In genomic region chr10:28120795-28121194, GRCh38 we compare ENCODE assay signal across 17 cellular contexts.
A peak's percentile ranks its signal among the peaks of the same experiment; 100 is the strongest.
DNase-seq lines count a peak whose midpoint lies in the region; ATAC-seq, FAIRE-seq and TF ChIP-seq lines count a peak whose summit lies in the region.
"Had no signal": no experiment of that assay in that cellular context is flagged by ENCODE, and none has a peak within 500 bp of the region (broad histone marks: within the 10 kb centered on the region; RNA-seq: fewer than 3 reads in every experiment).

No MANE protein-coding gene starts in this region.

- H3K9me3 ChIP-seq in esophagus muscularis mucosa = no peaks in the 10 kb centered on the region
- no peaks in the 10 kb centered on the region for H3K9me3 ChIP-seq in ovary

- H3K4me3 ChIP-seq in esophagus muscularis mucosa = no peak overlapping the region
- no peak overlapping the region for H3K4me3 ChIP-seq in ovary

- CTCF ChIA-PET in activated CD8-positive, alpha-beta T cell treated with anti-CD3 and anti-CD28 coated beads for 36 hours (lab: Charles Lee) = no interaction called here
- CTCF ChIA-PET in activated CD8-positive, alpha-beta T cell treated with anti-CD3 and anti-CD28 coated beads, Interleukin-2, amount 10 ng/mL, durations not matched to agents 7 days and 5 days (lab: Charles Lee) = no interaction called here
- CTCF ChIA-PET in activated CD8-positive, alpha-beta memory T cell treated with anti-CD3 and anti-CD28 coated beads, Interleukin-2, amount 10 ng/mL, durations not matched to agents 7 days and 5 days (lab: Charles Lee) = no interaction called here

- ATAC-seq in activated CD8-positive, alpha-beta T cell treated with anti-CD3 and anti-CD28 coated beads for 36 hours = no peak
- no peak for ATAC-seq in activated CD8-positive, alpha-beta T cell treated with anti-CD3 and anti-CD28 coated beads, Interleukin-2, amount 10 ng/mL, durations not matched to agents 7 days and 5 days
- ATAC-seq in activated CD8-positive, alpha-beta memory T cell treated with anti-CD3 and anti-CD28 coated beads, Interleukin-2, amount 10 ng/mL, durations not matched to agents 7 days and 5 days = no peak

- DNase-seq in activated CD8-positive, alpha-beta T cell treated with anti-CD3 and anti-CD28 coated beads for 36 hours = no peak
- no peak for DNase-seq in activated CD8-positive, alpha-beta T cell treated with anti-CD3 and anti-CD28 coated beads, Interleukin-2, amount 10 ng/mL, durations not matched to agents 7 days and 5 days
- DNase-seq in RCC 7860 (ENCODE audit: low spot score) = peak; percentile 18
- no peak for DNase-seq in esophagus muscularis mucosa (ENCODE audit: extremely low spot score)
- DNase-seq in nephron progenitor cell = no peak
- DNase-seq in activated CD8-positive, alpha-beta memory T cell treated with anti-CD3 and anti-CD28 coated beads, Interleukin-2, amount 10 ng/mL, durations not matched to agents 7 days and 5 days = no peak
- no peak for DNase-seq in stimulated activated naive CD4-positive, alpha-beta T cell treated with Interleukin-2 at 50 U/mL for 16 hours (lab: John Stamatoyannopoulos, UW)
- no peak for DNase-seq in ovary
- DNase-seq: COR-L47; DMS53; HCEC 1CT; NCI-H1436; NCI-H2081; NCI-H526; NK-92 treated with Interleukin-12 subunit alpha and Interleukin-12 subunit beta, amount 100 ng/mL, for 24 hours had no signal

- H3K4me1 ChIP-seq in esophagus muscularis mucosa (peaks cover 0 to 44% (median 40%) of the 10 kb centered on the region in 4 donors), ovary (ENCODE audit: insufficient read depth) (peaks cover 2% of the 10 kb centered on the region)

- H3K36me3 Mint-ChIP-seq in activated CD8-positive, alpha-beta T cell treated with anti-CD3 and anti-CD28 coated beads for 36 hours (ENCODE audit: low read depth) = peaks cover 16% of the 10 kb centered on the region
- H3K36me3 Mint-ChIP-seq in activated CD8-positive, alpha-beta T cell treated with anti-CD3 and anti-CD28 coated beads, Interleukin-2, amount 10 ng/mL, durations not matched to agents 7 days and 5 days (ENCODE audit: low read depth) = peaks cover 29% of the 10 kb centered on the region
- H3K36me3 Mint-ChIP-seq in nephron progenitor cell (ENCODE audit: low read depth) = no peaks in the 10 kb centered on the region
- peaks cover 1% of the 10 kb centered on the region for H3K36me3 Mint-ChIP-seq in activated CD8-positive, alpha-beta memory T cell treated with anti-CD3 and anti-CD28 coated beads, Interleukin-2, amount 10 ng/mL, durations not matched to agents 7 days and 5 days

- intact Hi-C loops in activated CD8-positive, alpha-beta T cell treated with anti-CD3 and anti-CD28 coated beads for 36 hours (cut with micrococcal nuclease) = no loop called here
- intact Hi-C loops in esophagus muscularis mucosa (cut with DNase I) (no loop called here), ovary (cut with DNase I) (no loop called here)

- TF ChIP-seq CTCF in activated CD8-positive, alpha-beta T cell treated with anti-CD3 and anti-CD28 coated beads for 36 hours (IDR thresholded peaks at IDR 0.05) = no peak
- TF ChIP-seq CTCF in esophagus muscularis mucosa (IDR thresholded peaks at IDR 0.05) (no peak), nephron progenitor cell (IDR thresholded peaks at IDR 0.05) (no peak), ovary (IDR thresholded peaks at IDR 0.05) (no peak)

- POLR2A ChIA-PET in activated CD8-positive, alpha-beta T cell treated with anti-CD3 and anti-CD28 coated beads for 36 hours (lab: Charles Lee) = no interaction called here
- POLR2A ChIA-PET in activated CD8-positive, alpha-beta T cell treated with anti-CD3 and anti-CD28 coated beads, Interleukin-2, amount 10 ng/mL, durations not matched to agents 7 days and 5 days (lab: Charles Lee) = interaction anchor here (0.5 kb wide), 1 partner anchor 42 kb away, joined by 3 read pairs; no protein-coding TSS in a partner anchor

- H3K27ac ChIP-seq in esophagus muscularis mucosa (replicated peaks in 1 of 4) (peak overlapping the region; percentile 22 to 69 (median 64)), ovary (no peak overlapping the region)
- H3K27ac ChIP-seq: 22Rv1 had no signal

- H3K4me1 Mint-ChIP-seq in activated CD8-positive, alpha-beta T cell treated with anti-CD3 and anti-CD28 coated beads for 36 hours (ENCODE audit: low read depth) = peaks cover 27% of the 10 kb centered on the region
- H3K4me1 Mint-ChIP-seq in activated CD8-positive, alpha-beta T cell treated with anti-CD3 and anti-CD28 coated beads, Interleukin-2, amount 10 ng/mL, durations not matched to agents 7 days and 5 days (ENCODE audit: low read depth) = peaks cover 22% of the 10 kb centered on the region
- peaks cover 14% of the 10 kb centered on the region for H3K4me1 Mint-ChIP-seq in nephron progenitor cell
- peaks cover 9% of the 10 kb centered on the region for H3K4me1 Mint-ChIP-seq in activated CD8-positive, alpha-beta memory T cell treated with anti-CD3 and anti-CD28 coated beads, Interleukin-2, amount 10 ng/mL, durations not matched to agents 7 days and 5 days
- H3K4me1 Mint-ChIP-seq: IgD-negative memory B cell had no signal

- no peaks in the 10 kb centered on the region for H3K27me3 Mint-ChIP-seq in activated CD8-positive, alpha-beta T cell treated with anti-CD3 and anti-CD28 coated beads for 36 hours
- no peaks in the 10 kb centered on the region for H3K27me3 Mint-ChIP-seq in activated CD8-positive, alpha-beta T cell treated with anti-CD3 and anti-CD28 coated beads, Interleukin-2, amount 10 ng/mL, durations not matched to agents 7 days and 5 days (ENCODE audit: low read depth)
- no peaks in the 10 kb centered on the region for H3K27me3 Mint-ChIP-seq in nephron progenitor cell (ENCODE audit: low read depth, poor library complexity)
- H3K27me3 Mint-ChIP-seq in activated CD8-positive, alpha-beta memory T cell treated with anti-CD3 and anti-CD28 coated beads, Interleukin-2, amount 10 ng/mL, durations not matched to agents 7 days and 5 days = no peaks in the 10 kb centered on the region
- H3K27me3 Mint-ChIP-seq: IgD-negative memory B cell had no signal

- 53% methylated on average over 4 of the region's 4 CpGs for WGBS in esophagus muscularis mucosa
- 17 to 34% (median 19%) methylated on average over 4 of the region's 4 CpGs for WGBS in ovary, 3 donors

- peak; percentile 92 for FAIRE-seq in RCC 7860 (lab: Jason Lieb, UNC)

- no peak for TF ChIP-seq POLR2A in esophagus muscularis mucosa (IDR thresholded peaks at IDR 0.05; ENCODE audit: low read depth)
- TF ChIP-seq POLR2A in ovary (IDR thresholded peaks at IDR 0.05) = no peak

- H3K4me3 Mint-ChIP-seq in activated CD8-positive, alpha-beta T cell treated with anti-CD3 and anti-CD28 coated beads for 36 hours = no peak overlapping the region
- H3K4me3 Mint-ChIP-seq in activated CD8-positive, alpha-beta T cell treated with anti-CD3 and anti-CD28 coated beads, Interleukin-2, amount 10 ng/mL, durations not matched to agents 7 days and 5 days = no peak overlapping the region
- H3K4me3 Mint-ChIP-seq in nephron progenitor cell = no peak overlapping the region
- no peak overlapping the region for H3K4me3 Mint-ChIP-seq in activated CD8-positive, alpha-beta memory T cell treated with anti-CD3 and anti-CD28 coated beads, Interleukin-2, amount 10 ng/mL, durations not matched to agents 7 days and 5 days
- H3K4me3 Mint-ChIP-seq: IgD-negative memory B cell had no signal

- H3K27me3 ChIP-seq in esophagus muscularis mucosa (no peaks in the 10 kb centered on the region), ovary (no peaks in the 10 kb centered on the region)

- TF ChIP-seq EP300 in esophagus muscularis mucosa (IDR thresholded peaks at IDR 0.05) = no peak
- no peak for TF ChIP-seq EP300 in ovary (IDR thresholded peaks at IDR 0.05)

- peak overlapping the region; percentile 94 for H3K27ac Mint-ChIP-seq in activated CD8-positive, alpha-beta T cell treated with anti-CD3 and anti-CD28 coated beads for 36 hours
- H3K27ac Mint-ChIP-seq in activated CD8-positive, alpha-beta T cell treated with anti-CD3 and anti-CD28 coated beads, Interleukin-2, amount 10 ng/mL, durations not matched to agents 7 days and 5 days = no peak overlapping the region
- H3K27ac Mint-ChIP-seq in nephron progenitor cell = peak overlapping the region; percentile 35
- no peak overlapping the region for H3K27ac Mint-ChIP-seq in activated CD8-positive, alpha-beta memory T cell treated with anti-CD3 and anti-CD28 coated beads, Interleukin-2, amount 10 ng/mL, durations not matched to agents 7 days and 5 days
- H3K27ac Mint-ChIP-seq: IgD-negative memory B cell had no signal

- H3K36me3 ChIP-seq in esophagus muscularis mucosa (peaks cover 0 to 12% (median 0%) of the 10 kb centered on the region in 4 donors), ovary (no peaks in the 10 kb centered on the region)

- H3K9me3 Mint-ChIP-seq in activated CD8-positive, alpha-beta T cell treated with anti-CD3 and anti-CD28 coated beads for 36 hours = no peaks in the 10 kb centered on the region
- H3K9me3 Mint-ChIP-seq in activated CD8-positive, alpha-beta T cell treated with anti-CD3 and anti-CD28 coated beads, Interleukin-2, amount 10 ng/mL, durations not matched to agents 7 days and 5 days (ENCODE audit: insufficient read depth) = no peaks in the 10 kb centered on the region
- no peaks in the 10 kb centered on the region for H3K9me3 Mint-ChIP-seq in nephron progenitor cell
- H3K9me3 Mint-ChIP-seq in activated CD8-positive, alpha-beta memory T cell treated with anti-CD3 and anti-CD28 coated beads, Interleukin-2, amount 10 ng/mL, durations not matched to agents 7 days and 5 days (ENCODE audit: low read depth) = no peaks in the 10 kb centered on the region
- H3K9me3 Mint-ChIP-seq: IgD-negative memory B cell had no signal

Comparison
In these comparisons a context has a peak if more than half of its experiments do, and no peak if none do; other contexts are left out.
1. H3K27ac Mint-ChIP-seq: peak in activated CD8-positive, alpha-beta T cell treated with anti-CD3 and anti-CD28 coated beads for 36 hours (single experiment) and nephron progenitor cell (single experiment); none in activated CD8-positive, alpha-beta T cell treated with anti-CD3 and anti-CD28 coated beads, Interleukin-2, amount 10 ng/mL, durations not matched to agents 7 days and 5 days (single experiment) and activated CD8-positive, alpha-beta memory T cell treated with anti-CD3 and anti-CD28 coated beads, Interleukin-2, amount 10 ng/mL, durations not matched to agents 7 days and 5 days (single experiment).
2. H3K27ac ChIP-seq: peak in esophagus muscularis mucosa (4 of 4); none in ovary (0 of 2).